In the genomic region with DNA sequence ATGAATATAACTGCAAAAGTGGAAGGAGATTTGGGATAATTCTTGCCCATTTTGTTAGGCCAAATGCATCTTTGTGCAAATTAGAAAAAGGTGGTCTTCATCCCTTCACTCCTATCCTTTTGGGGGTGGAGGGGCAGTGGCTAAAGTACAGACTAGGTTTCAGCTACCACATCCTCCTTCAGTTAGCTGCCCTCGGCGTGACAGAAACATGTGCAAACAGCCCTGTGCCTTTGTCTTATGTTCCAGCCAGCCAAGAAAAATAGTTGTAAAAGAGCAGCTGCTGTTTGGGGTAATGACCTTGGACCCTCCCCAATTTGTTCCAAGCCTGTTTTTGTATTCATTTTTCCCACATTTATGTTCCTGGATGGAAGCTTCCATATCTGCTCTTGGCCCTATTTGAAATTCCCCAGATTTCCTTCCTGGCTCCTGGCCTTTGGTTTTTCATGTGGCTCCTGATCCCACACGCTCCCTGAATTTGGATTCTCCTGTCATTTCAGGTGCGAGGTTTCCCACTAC, we compare ENCODE assay signal across 13 cellular contexts. TPM values are rescaled to one million over a fixed set of nuclear protein-coding genes. Genes with fewer than 3 reads are reported as not detected.
DNase-seq lines count a peak whose midpoint lies in the region; TF ChIP-seq lines count a peak whose summit lies in the region.
"Had no signal": no experiment of that assay in that cellular context is flagged by ENCODE, and none has a peak within 500 bp of the region (broad histone marks: within the 10 kb centered on the region; RNA-seq: fewer than 3 reads in every experiment).

No MANE protein-coding gene starts in this region.

- H3K36me3 ChIP-seq in ascending aorta (no peaks in the 10 kb centered on the region), colonic mucosa (no peaks in the 10 kb centered on the region), transverse colon (no peaks in the 10 kb centered on the region)

- DNase-seq in NCI-H1436 (lab: John Stamatoyannopoulos, UW) (peak; percentile 11), NCI-H1436 treated with DMSO at 0.1 percent for 48 hours (lab: John Stamatoyannopoulos, UW) (no peak), NCI-H2081 treated with DMSO at 0.1 percent for 48 hours (lab: John Stamatoyannopoulos, UW) (peak; percentile 93), ascending aorta (ENCODE audit: low spot score in 2 of 2) (no peak), progenitor cell of endocrine pancreas (ENCODE audit: low spot score, unreplicated experiment) (no peak), colonic mucosa (no peak), GM19238 (ENCODE audit: insufficient read length, low spot score) (no peak), transverse colon (no peak)
- DNase-seq: EL; stimulated activated naive CD4-positive, alpha-beta T cell treated with Interleukin-2 at 50 U/mL for 16 hours had no signal

- H3K4me3 ChIP-seq in ascending aorta (no peak overlapping the region), colonic mucosa (no peak overlapping the region), transverse colon (no peak overlapping the region)

- no peaks in the 10 kb centered on the region for H3K27me3 ChIP-seq in ascending aorta
- no peaks in the 10 kb centered on the region for H3K27me3 ChIP-seq in colonic mucosa
- H3K27me3 ChIP-seq in transverse colon = no peaks in the 10 kb centered on the region

- no peak overlapping the region for H3K4me3 Mint-ChIP-seq in progenitor cell of endocrine pancreas (ENCODE audit: low read depth)
- H3K4me3 Mint-ChIP-seq: neural crest cell, WTC11 had no signal

- peak overlapping the region; percentile 22 to 72 for H3K27ac ChIP-seq in ascending aorta
- H3K27ac ChIP-seq in colonic mucosa = no peak overlapping the region
- H3K27ac ChIP-seq in transverse colon = no peak overlapping the region
- H3K27ac ChIP-seq: RWPE1 had no signal

- no peak overlapping the region for H3K9ac ChIP-seq in colonic mucosa (ENCODE audit: low read depth in 2 of 2, low read length in 2 of 2)

- in situ Hi-C loops in transverse colon (cut with MboI; ENCODE audit: low pct_ligation_motif_present in 1 of 4, low pct_unique_long_range_greater_than_20kb in 1 of 4, low sequenced_read_pairs in 3 of 4) = no loop called here

- H3K27ac Mint-ChIP-seq in progenitor cell of endocrine pancreas = peak overlapping the region; percentile 51
- H3K27ac Mint-ChIP-seq: WTC11 had no signal

- H3K27me3 Mint-ChIP-seq in progenitor cell of endocrine pancreas = no peaks in the 10 kb centered on the region

- no peaks in the 10 kb centered on the region for H3K36me3 Mint-ChIP-seq in progenitor cell of endocrine pancreas (ENCODE audit: insufficient read depth)
- H3K36me3 Mint-ChIP-seq: WTC11 had no signal

- H3K9me3 ChIP-seq in ascending aorta (no peaks in the 10 kb centered on the region), colonic mucosa (no peaks in the 10 kb centered on the region), transverse colon (no peaks in the 10 kb centered on the region)

- no peaks in the 10 kb centered on the region for H3K9me3 Mint-ChIP-seq in progenitor cell of endocrine pancreas (ENCODE audit: low read depth)
- H3K9me3 Mint-ChIP-seq: neural crest cell, WTC11 had no signal

- TF ChIP-seq CTCF in ascending aorta (IDR thresholded peaks at IDR 0.05) (no peak), progenitor cell of endocrine pancreas (IDR thresholded peaks at IDR 0.05; ENCODE audit: unreplicated experiment) (no peak), colonic mucosa (IDR thresholded peaks at IDR 0.05) (no peak), transverse colon (IDR thresholded peaks at IDR 0.05) (no peak)

- peaks cover 22% of the 10 kb centered on the region for H3K4me1 Mint-ChIP-seq in progenitor cell of endocrine pancreas (ENCODE audit: low read depth)
- H3K4me1 Mint-ChIP-seq: neural crest cell had no signal

- H3K4me1 ChIP-seq in ascending aorta = peaks cover 0 to 14% of the 10 kb centered on the region in 2 donors
- no peaks in the 10 kb centered on the region for H3K4me1 ChIP-seq in colonic mucosa
- H3K4me1 ChIP-seq in transverse colon = peaks cover 0 to 9% (median 3%) of the 10 kb centered on the region in 4 donors

- TF ChIP-seq EP300 in transverse colon (IDR thresholded peaks at IDR 0.05; ENCODE audit: low read depth) = no peak

- no peak for TF ChIP-seq POLR2A in transverse colon (IDR thresholded peaks at IDR 0.05)

- intact Hi-C loops in ascending aorta (cut with DNase I) = no loop called here
- intact Hi-C loops in colonic mucosa (cut with DNase I) = no loop called here
- intact Hi-C loops in transverse colon (cut with DNase I; ENCODE audit: low total_unique reads) = no loop called here

- 52 to 56% methylated on average over 2 to 4 of the region's 4 CpGs for WGBS in transverse colon (ENCODE audit: low coverage in 1 of 2), 2 donors

RNA-seq across cellular contexts. Expression of a gene that starts 8.3 kb away (rescaled TPM):
- 45.8 TPM for total RNA-seq in ascending aorta
- total RNA-seq in progenitor cell of endocrine pancreas = 27.4 and 27.7 TPM in 2 replicates
- 10 to 100 TPM; 33.5 to 58.4 TPM for total RNA-seq in colonic mucosa
- 10 to 100 TPM; 38.2 to 88.1 (median 59.3) TPM for total RNA-seq in transverse colon

Comparison
In these comparisons a context has a peak if more than half of its experiments do, and no peak if none do; other contexts are left out.
1. DNase-seq: peak in NCI-H1436 (single experiment) and NCI-H2081 treated with DMSO at 0.1 percent for 48 hours (single experiment); none in NCI-H1436 treated with DMSO at 0.1 percent for 48 hours (single experiment), ascending aorta (0 of 2), progenitor cell of endocrine pancreas (single experiment), colonic mucosa (single experiment), GM19238 (single experiment) and transverse colon (single experiment).
2. H3K27ac ChIP-seq: peak in ascending aorta (2 of 2); none in colonic mucosa (single experiment) and transverse colon (0 of 4).